8 cellular contexts compared by ENCODE assay signal in genomic region chr2:224938670-224939309, GRCh38.
DNase-seq lines count a peak whose midpoint lies in the region; ATAC-seq and FAIRE-seq lines count a peak whose summit lies in the region.

No MANE protein-coding gene starts in this region.

- H3K27ac Mint-ChIP-seq in CD4-positive, CD25-positive, alpha-beta regulatory T cell = peak overlapping the region; percentile 62 to 90 (median 87)

- H3K4me1 ChIP-seq in CD4-positive, CD25-positive, alpha-beta regulatory T cell (ENCODE audit: control insufficient read depth, insufficient read depth, low read length, poor library complexity, severe bottlenecking) = peaks cover 82% of the 10 kb centered on the region
- peaks cover 43% of the 10 kb centered on the region for H3K4me1 ChIP-seq in skeletal muscle satellite cell (ENCODE audit: control insufficient read depth, insufficient read depth, low read length)

- DNase-seq in CD4-positive, CD25-positive, alpha-beta regulatory T cell = peak in 1 of 3 donors; percentile 67
- DNase-seq in Jurkat, Clone E6-1 (ENCODE audit: low read depth, low spot score) = peak; percentile 59
- no peak for DNase-seq in caudate nucleus (lab: John Stamatoyannopoulos, UW)
- DNase-seq in urothelium cell line (ENCODE audit: low spot score) = no peak
- DNase-seq in effector CD4-positive, alpha-beta T cell = no peak
- no peak for DNase-seq in NCI-H1105 (lab: John Stamatoyannopoulos, UW)

- H3K9me3 ChIP-seq in CD4-positive, CD25-positive, alpha-beta regulatory T cell (ENCODE audit: control insufficient read depth in 2 of 2, low read length in 2 of 2) = no peaks in the 10 kb centered on the region
- no peaks in the 10 kb centered on the region for H3K9me3 ChIP-seq in skeletal muscle satellite cell (replicated peaks; ENCODE audit: low read length)

- H3K4me2 ChIP-seq in skeletal muscle satellite cell (ENCODE audit: low read length) = peak overlapping the region; percentile 62

- H3K9me3 Mint-ChIP-seq in CD4-positive, CD25-positive, alpha-beta regulatory T cell = peaks cover 0 to 2% (median 0%) of the 10 kb centered on the region in 7 donors

- H3K4me3 Mint-ChIP-seq in CD4-positive, CD25-positive, alpha-beta regulatory T cell = peak overlapping the region; percentile 21 to 61 (median 57)

- H3K27me3 Mint-ChIP-seq in CD4-positive, CD25-positive, alpha-beta regulatory T cell = no peaks in the 10 kb centered on the region

- H3K9ac ChIP-seq in skeletal muscle satellite cell (ENCODE audit: low read depth, low read length) = peak overlapping the region; percentile 48

- peaks cover 52 to 88% (median 74%) of the 10 kb centered on the region in 4 donors for H3K4me1 Mint-ChIP-seq in CD4-positive, CD25-positive, alpha-beta regulatory T cell

- peak overlapping the region; percentile 61 for H3K4me3 ChIP-seq in CD4-positive, CD25-positive, alpha-beta regulatory T cell (ENCODE audit: low read depth, low read length)
- H3K4me3 ChIP-seq in Jurkat, Clone E6-1 (ENCODE audit: low read length) = no peak overlapping the region
- peak overlapping the region; percentile 32 for H3K4me3 ChIP-seq in skeletal muscle satellite cell (ENCODE audit: low read length)

- peaks cover 16% of the 10 kb centered on the region for H3K36me3 Mint-ChIP-seq in CD4-positive, CD25-positive, alpha-beta regulatory T cell

- ATAC-seq in CD4-positive, CD25-positive, alpha-beta regulatory T cell (ENCODE audit: low read depth in 2 of 2) = peak; percentile 38 to 59
- peak; percentile 42 for ATAC-seq in GM21360 (IDR thresholded peaks at IDR 0.05; ENCODE audit: unreplicated experiment)

- H3K27me3 ChIP-seq in CD4-positive, CD25-positive, alpha-beta regulatory T cell (ENCODE audit: control insufficient read depth, insufficient read depth, low read length) = no peaks in the 10 kb centered on the region
- no peaks in the 10 kb centered on the region for H3K27me3 ChIP-seq in skeletal muscle satellite cell (ENCODE audit: control insufficient read depth, insufficient read depth, low read length)

- FAIRE-seq in urothelium cell line (lab: Jason Lieb, UNC) = no peak

- peak overlapping the region; percentile 75 for H3K27ac ChIP-seq in CD4-positive, CD25-positive, alpha-beta regulatory T cell (ENCODE audit: insufficient read depth, low read length, poor library complexity, severe bottlenecking)
- peak overlapping the region; percentile 28 for H3K27ac ChIP-seq in caudate nucleus (ENCODE audit: low read depth, low read length)

- peaks cover 3% of the 10 kb centered on the region for H3K36me3 ChIP-seq in CD4-positive, CD25-positive, alpha-beta regulatory T cell (ENCODE audit: control insufficient read depth, insufficient read depth, low read length)
- H3K36me3 ChIP-seq in skeletal muscle satellite cell (ENCODE audit: insufficient read depth, low read length) = no peaks in the 10 kb centered on the region
